8 cellular contexts compared by ENCODE assay signal in the genomic region with DNA sequence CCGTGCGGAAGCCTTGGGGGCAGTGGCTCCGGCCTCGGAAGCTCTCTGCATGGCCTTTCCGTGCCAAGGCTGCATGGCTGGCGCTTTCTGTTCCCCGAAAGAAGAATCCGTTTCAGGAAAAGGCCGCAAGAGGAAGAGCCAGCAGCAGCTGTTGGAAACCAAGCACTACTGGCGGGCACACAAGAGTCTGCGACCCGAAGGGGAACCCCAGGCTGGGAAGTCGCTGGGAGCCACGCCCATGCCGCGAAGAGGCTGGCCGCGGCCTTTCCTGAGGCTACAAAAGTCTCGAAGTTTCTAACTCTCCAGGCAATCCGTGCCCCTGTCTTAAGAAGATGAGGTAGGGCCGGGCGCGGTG. TPM values are rescaled to one million over a fixed set of nuclear protein-coding genes. Genes with fewer than 3 reads are reported as not detected.
A peak's percentile ranks its signal among the peaks of the same experiment; 100 is the strongest.
DNase-seq lines count a peak whose midpoint lies in the region; ATAC-seq and TF ChIP-seq lines count a peak whose summit lies in the region.

TSS of gene CGAS (minus strand) at position 191 of the 355 bp plus-strand sequence. CDS start at position 75, 116 bp downstream.

- H3K36me3 Mint-ChIP-seq in activated CD4-positive, alpha-beta T cell treated with anti-CD3 and anti-CD28 coated beads, Interleukin-2, amount 10 ng/mL, durations not matched to agents 24 days and 14 days (ENCODE audit: low read depth), result peaks cover 27% of the 10 kb centered on the region
- peaks cover 51% of the 10 kb centered on the region for H3K36me3 Mint-ChIP-seq in dendritic cell treated with granulocyte-macrophage colony-stimulating factor and Interleukin-4, amounts not matched to agents 40 ng/mL and 50 ng/mL, for 4 days (ENCODE audit: low read depth)

- H3K27ac Mint-ChIP-seq in activated CD4-positive, alpha-beta T cell treated with anti-CD3 and anti-CD28 coated beads, Interleukin-2, amount 10 ng/mL, durations not matched to agents 24 days and 14 days, result peak within 1 kb of the TSS; percentile 89
- H3K27ac Mint-ChIP-seq in dendritic cell treated with granulocyte-macrophage colony-stimulating factor and Interleukin-4, amounts not matched to agents 40 ng/mL and 50 ng/mL, for 4 days, result peak within 1 kb of the TSS; percentile 94

- no peaks in the 10 kb centered on the region for H3K9me3 ChIP-seq in lower lobe of right lung

- no peaks in the 10 kb centered on the region for H3K9me3 Mint-ChIP-seq in activated CD4-positive, alpha-beta T cell treated with anti-CD3 and anti-CD28 coated beads, Interleukin-2, amount 10 ng/mL, durations not matched to agents 24 days and 14 days
- no peaks in the 10 kb centered on the region for H3K9me3 Mint-ChIP-seq in dendritic cell treated with granulocyte-macrophage colony-stimulating factor and Interleukin-4, amounts not matched to agents 40 ng/mL and 50 ng/mL, for 4 days

- peak within 1 kb of the TSS; percentile 90 for H3K4me3 Mint-ChIP-seq in activated CD4-positive, alpha-beta T cell treated with anti-CD3 and anti-CD28 coated beads, Interleukin-2, amount 10 ng/mL, durations not matched to agents 24 days and 14 days
- peak within 1 kb of the TSS; percentile 81 for H3K4me3 Mint-ChIP-seq in dendritic cell treated with granulocyte-macrophage colony-stimulating factor and Interleukin-4, amounts not matched to agents 40 ng/mL and 50 ng/mL, for 4 days

- H3K4me1 ChIP-seq in lower lobe of right lung, result peaks cover 29% of the 10 kb centered on the region

- intact Hi-C loops in activated CD4-positive, alpha-beta T cell treated with anti-CD3 and anti-CD28 coated beads, Interleukin-2, amount 10 ng/mL, durations not matched to agents 24 days and 14 days (cut with micrococcal nuclease), result loop anchor here (1.0 to 10.0 kb wide), 3 partner anchors 9 to 273 kb away; partner anchors contain the start of gene MTO1
- intact Hi-C loops in dendritic cell treated with granulocyte-macrophage colony-stimulating factor and Interleukin-4, amounts not matched to agents 40 ng/mL and 50 ng/mL, for 4 days (cut with micrococcal nuclease), result loop anchor here (1.0 to 5.0 kb wide), 3 partner anchors 9 to 200 kb away; partner anchors contain the start of genes MTO1 and SLC17A5
- intact Hi-C loops in lower lobe of right lung (cut with DNase I), result no loop called here

- H3K4me1 Mint-ChIP-seq in activated CD4-positive, alpha-beta T cell treated with anti-CD3 and anti-CD28 coated beads, Interleukin-2, amount 10 ng/mL, durations not matched to agents 24 days and 14 days, result peaks cover 24% of the 10 kb centered on the region
- peaks cover 62% of the 10 kb centered on the region for H3K4me1 Mint-ChIP-seq in dendritic cell treated with granulocyte-macrophage colony-stimulating factor and Interleukin-4, amounts not matched to agents 40 ng/mL and 50 ng/mL, for 4 days (ENCODE audit: low read depth)

- no peaks in the 10 kb centered on the region for H3K27me3 ChIP-seq in lower lobe of right lung (ENCODE audit: low read depth)

- ATAC-seq in GM21528 (IDR thresholded peaks at IDR 0.05; ENCODE audit: low FRiP score, unreplicated experiment), result peak; percentile 71
- ATAC-seq in lower lobe of right lung, result peak; percentile 94

- no peaks in the 10 kb centered on the region for H3K27me3 Mint-ChIP-seq in activated CD4-positive, alpha-beta T cell treated with anti-CD3 and anti-CD28 coated beads, Interleukin-2, amount 10 ng/mL, durations not matched to agents 24 days and 14 days
- no peaks in the 10 kb centered on the region for H3K27me3 Mint-ChIP-seq in dendritic cell treated with granulocyte-macrophage colony-stimulating factor and Interleukin-4, amounts not matched to agents 40 ng/mL and 50 ng/mL, for 4 days

- H3K36me3 ChIP-seq in lower lobe of right lung, result no peaks in the 10 kb centered on the region

- no peak for TF ChIP-seq CTCF in lower lobe of right lung (IDR thresholded peaks at IDR 0.05)

- peak within 1 kb of the TSS; percentile 96 for H3K4me3 ChIP-seq in lower lobe of right lung

- DNase-seq in DMS53 treated with DMSO at 0.1 percent for 48 hours (lab: John Stamatoyannopoulos, UW; ENCODE audit: unreplicated experiment) (peak; percentile 62), KG1 (lab: John Stamatoyannopoulos, UW) (peak; percentile 79), lower lobe of right lung (peak; percentile 90), NCI-H345 (lab: John Stamatoyannopoulos, UW) (no peak)
- DNase-seq in activated CD4-positive, alpha-beta T cell treated with anti-CD3 and anti-CD28 coated beads, Interleukin-2, amount 10 ng/mL, durations not matched to agents 24 days and 14 days, result peak; percentile 94
- DNase-seq in stimulated activated CD8-positive, alpha-beta memory T cell treated with anti-CD3 and anti-CD28 coated beads, Interleukin-12 subunit alpha, Interleukin-12 subunit beta, amount 100 ng/mL, for 1 hour (ENCODE audit: low read depth), result peak; percentile 60

- peak within 1 kb of the TSS; percentile 92 for H3K27ac ChIP-seq in lower lobe of right lung

RNA-seq across cellular contexts. Expression of gene CGAS, which starts in this region (rescaled TPM):
- 45.0 and 49.7 TPM in 2 replicates for total RNA-seq in activated CD4-positive, alpha-beta T cell treated with anti-CD3 and anti-CD28 coated beads, Interleukin-2, amount 10 ng/mL, durations not matched to agents 24 days and 14 days
- 10.4 TPM for total RNA-seq in lower lobe of right lung
